2 cellular contexts compared by ENCODE assay signal in the genomic region with DNA sequence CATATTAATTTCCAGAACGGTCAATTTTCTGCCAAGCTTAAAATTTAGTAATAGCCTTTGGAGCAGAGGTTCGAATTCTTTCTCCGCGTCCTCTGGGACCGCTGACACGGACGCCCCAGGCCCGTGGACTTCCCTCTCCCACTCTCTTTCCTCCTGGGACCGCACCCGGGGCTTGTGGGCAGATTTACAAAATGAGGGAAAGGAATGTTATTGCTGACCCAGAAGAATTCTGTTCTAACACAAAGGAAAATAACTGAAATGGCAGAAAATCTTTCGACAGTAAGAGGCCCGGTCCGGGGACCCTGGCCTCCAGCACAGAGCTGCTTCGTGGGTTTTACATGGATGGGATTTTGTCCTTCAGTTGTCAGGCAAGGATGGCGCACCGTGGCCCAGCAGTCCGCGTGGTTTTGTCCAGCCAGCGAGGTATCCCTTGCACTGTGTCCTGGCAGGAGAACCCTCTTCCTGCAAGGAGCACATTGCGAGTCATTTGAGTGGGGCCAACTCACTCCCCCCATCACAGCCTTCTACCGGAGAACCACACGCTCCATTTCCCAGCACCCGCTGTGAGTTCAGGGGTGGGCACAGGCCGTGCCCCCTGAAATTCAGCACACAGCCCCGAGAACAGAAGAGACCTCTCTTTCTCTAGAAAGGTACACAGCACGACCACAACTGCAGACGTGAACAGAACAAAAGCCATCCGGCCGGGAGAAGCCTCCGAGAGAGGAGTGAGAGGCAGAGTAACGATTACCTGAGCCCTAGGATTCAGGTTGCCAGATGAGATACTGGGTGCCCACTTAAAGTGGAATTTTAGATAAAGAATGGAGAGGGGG.
TF ChIP-seq lines count a peak whose summit lies in the region.

No MANE protein-coding gene starts in this region.

TF ChIP-seq in GM23338, 12 proteins besides CTCF, POLR2A, EP300 and RAD21 (continues in another document):
- TF ChIP-seq, protein P1, sequence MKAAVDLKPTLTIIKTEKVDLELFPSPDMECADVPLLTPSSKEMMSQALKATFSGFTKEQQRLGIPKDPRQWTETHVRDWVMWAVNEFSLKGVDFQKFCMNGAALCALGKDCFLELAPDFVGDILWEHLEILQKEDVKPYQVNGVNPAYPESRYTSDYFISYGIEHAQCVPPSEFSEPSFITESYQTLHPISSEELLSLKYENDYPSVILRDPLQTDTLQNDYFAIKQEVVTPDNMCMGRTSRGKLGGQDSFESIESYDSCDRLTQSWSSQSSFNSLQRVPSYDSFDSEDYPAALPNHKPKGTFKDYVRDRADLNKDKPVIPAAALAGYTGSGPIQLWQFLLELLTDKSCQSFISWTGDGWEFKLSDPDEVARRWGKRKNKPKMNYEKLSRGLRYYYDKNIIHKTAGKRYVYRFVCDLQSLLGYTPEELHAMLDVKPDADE (IDR thresholded peaks at IDR 0.05): no peak
- TF ChIP-seq, protein P2, sequence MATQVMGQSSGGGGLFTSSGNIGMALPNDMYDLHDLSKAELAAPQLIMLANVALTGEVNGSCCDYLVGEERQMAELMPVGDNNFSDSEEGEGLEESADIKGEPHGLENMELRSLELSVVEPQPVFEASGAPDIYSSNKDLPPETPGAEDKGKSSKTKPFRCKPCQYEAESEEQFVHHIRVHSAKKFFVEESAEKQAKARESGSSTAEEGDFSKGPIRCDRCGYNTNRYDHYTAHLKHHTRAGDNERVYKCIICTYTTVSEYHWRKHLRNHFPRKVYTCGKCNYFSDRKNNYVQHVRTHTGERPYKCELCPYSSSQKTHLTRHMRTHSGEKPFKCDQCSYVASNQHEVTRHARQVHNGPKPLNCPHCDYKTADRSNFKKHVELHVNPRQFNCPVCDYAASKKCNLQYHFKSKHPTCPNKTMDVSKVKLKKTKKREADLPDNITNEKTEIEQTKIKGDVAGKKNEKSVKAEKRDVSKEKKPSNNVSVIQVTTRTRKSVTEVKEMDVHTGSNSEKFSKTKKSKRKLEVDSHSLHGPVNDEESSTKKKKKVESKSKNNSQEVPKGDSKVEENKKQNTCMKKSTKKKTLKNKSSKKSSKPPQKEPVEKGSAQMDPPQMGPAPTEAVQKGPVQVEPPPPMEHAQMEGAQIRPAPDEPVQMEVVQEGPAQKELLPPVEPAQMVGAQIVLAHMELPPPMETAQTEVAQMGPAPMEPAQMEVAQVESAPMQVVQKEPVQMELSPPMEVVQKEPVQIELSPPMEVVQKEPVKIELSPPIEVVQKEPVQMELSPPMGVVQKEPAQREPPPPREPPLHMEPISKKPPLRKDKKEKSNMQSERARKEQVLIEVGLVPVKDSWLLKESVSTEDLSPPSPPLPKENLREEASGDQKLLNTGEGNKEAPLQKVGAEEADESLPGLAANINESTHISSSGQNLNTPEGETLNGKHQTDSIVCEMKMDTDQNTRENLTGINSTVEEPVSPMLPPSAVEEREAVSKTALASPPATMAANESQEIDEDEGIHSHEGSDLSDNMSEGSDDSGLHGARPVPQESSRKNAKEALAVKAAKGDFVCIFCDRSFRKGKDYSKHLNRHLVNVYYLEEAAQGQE (IDR thresholded peaks at IDR 0.05; ENCODE audit: unreplicated experiment): no peak
- TF ChIP-seq NANOG (IDR thresholded peaks at IDR 0.05; ENCODE audit: borderline replicate concordance) (no peak), POLR2AphosphoS5 (IDR thresholded peaks at IDR 0.05; ENCODE audit: low read depth) (no peak), ZNF331 (CRISPR knock-in tag; IDR thresholded peaks at IDR 0.05; ENCODE audit: low read depth) (no peak), JUNB (IDR thresholded peaks at IDR 0.05; ENCODE audit: unreplicated experiment) (no peak), CREB1 (CRISPR knock-in tag; IDR thresholded peaks at IDR 0.05; ENCODE audit: low read depth) (no peak), STAT1 (IDR thresholded peaks at IDR 0.05; ENCODE audit: unreplicated experiment) (no peak), EZH2phosphoT487 (IDR thresholded peaks at IDR 0.05; ENCODE audit: unreplicated experiment) (no peak), EZH2 (IDR thresholded peaks at IDR 0.05; ENCODE audit: low read depth, unreplicated experiment) (no peak)

TF ChIP-seq in HepG2, 621 proteins besides CTCF, POLR2A, EP300 and RAD21 (continued from another document):
- TF ChIP-seq, protein P3, sequence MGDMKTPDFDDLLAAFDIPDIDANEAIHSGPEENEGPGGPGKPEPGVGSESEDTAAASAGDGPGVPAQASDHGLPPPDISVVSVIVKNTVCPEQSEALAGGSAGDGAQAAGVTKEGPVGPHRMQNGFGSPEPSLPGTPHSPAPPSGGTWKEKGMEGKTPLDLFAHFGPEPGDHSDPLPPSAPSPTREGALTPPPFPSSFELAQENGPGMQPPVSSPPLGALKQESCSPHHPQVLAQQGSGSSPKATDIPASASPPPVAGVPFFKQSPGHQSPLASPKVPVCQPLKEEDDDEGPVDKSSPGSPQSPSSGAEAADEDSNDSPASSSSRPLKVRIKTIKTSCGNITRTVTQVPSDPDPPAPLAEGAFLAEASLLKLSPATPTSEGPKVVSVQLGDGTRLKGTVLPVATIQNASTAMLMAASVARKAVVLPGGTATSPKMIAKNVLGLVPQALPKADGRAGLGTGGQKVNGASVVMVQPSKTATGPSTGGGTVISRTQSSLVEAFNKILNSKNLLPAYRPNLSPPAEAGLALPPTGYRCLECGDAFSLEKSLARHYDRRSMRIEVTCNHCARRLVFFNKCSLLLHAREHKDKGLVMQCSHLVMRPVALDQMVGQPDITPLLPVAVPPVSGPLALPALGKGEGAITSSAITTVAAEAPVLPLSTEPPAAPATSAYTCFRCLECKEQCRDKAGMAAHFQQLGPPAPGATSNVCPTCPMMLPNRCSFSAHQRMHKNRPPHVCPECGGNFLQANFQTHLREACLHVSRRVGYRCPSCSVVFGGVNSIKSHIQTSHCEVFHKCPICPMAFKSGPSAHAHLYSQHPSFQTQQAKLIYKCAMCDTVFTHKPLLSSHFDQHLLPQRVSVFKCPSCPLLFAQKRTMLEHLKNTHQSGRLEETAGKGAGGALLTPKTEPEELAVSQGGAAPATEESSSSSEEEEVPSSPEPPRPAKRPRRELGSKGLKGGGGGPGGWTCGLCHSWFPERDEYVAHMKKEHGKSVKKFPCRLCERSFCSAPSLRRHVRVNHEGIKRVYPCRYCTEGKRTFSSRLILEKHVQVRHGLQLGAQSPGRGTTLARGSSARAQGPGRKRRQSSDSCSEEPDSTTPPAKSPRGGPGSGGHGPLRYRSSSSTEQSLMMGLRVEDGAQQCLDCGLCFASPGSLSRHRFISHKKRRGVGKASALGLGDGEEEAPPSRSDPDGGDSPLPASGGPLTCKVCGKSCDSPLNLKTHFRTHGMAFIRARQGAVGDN (CRISPR knock-in tag; IDR thresholded peaks at IDR 0.05): peak; percentile 10; the same call in 1 of the 2 replicates
- TF ChIP-seq NKX3-1 (CRISPR knock-in tag; IDR thresholded peaks at IDR 0.05) (no peak), ZNF839 (CRISPR knock-in tag; IDR thresholded peaks at IDR 0.05; ENCODE audit: borderline replicate concordance) (no peak), MAFF (IDR thresholded peaks at IDR 0.05; ENCODE audit: low read depth, low read length) (peak; percentile 52; the same call in 1 of the 2 replicates)
- TF ChIP-seq, protein P4, sequence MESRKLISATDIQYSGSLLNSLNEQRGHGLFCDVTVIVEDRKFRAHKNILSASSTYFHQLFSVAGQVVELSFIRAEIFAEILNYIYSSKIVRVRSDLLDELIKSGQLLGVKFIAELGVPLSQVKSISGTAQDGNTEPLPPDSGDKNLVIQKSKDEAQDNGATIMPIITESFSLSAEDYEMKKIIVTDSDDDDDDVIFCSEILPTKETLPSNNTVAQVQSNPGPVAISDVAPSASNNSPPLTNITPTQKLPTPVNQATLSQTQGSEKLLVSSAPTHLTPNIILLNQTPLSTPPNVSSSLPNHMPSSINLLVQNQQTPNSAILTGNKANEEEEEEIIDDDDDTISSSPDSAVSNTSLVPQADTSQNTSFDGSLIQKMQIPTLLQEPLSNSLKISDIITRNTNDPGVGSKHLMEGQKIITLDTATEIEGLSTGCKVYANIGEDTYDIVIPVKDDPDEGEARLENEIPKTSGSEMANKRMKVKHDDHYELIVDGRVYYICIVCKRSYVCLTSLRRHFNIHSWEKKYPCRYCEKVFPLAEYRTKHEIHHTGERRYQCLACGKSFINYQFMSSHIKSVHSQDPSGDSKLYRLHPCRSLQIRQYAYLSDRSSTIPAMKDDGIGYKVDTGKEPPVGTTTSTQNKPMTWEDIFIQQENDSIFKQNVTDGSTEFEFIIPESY (CRISPR knock-in tag; IDR thresholded peaks at IDR 0.05): peak; percentile 87
- TF ChIP-seq, protein P5, sequence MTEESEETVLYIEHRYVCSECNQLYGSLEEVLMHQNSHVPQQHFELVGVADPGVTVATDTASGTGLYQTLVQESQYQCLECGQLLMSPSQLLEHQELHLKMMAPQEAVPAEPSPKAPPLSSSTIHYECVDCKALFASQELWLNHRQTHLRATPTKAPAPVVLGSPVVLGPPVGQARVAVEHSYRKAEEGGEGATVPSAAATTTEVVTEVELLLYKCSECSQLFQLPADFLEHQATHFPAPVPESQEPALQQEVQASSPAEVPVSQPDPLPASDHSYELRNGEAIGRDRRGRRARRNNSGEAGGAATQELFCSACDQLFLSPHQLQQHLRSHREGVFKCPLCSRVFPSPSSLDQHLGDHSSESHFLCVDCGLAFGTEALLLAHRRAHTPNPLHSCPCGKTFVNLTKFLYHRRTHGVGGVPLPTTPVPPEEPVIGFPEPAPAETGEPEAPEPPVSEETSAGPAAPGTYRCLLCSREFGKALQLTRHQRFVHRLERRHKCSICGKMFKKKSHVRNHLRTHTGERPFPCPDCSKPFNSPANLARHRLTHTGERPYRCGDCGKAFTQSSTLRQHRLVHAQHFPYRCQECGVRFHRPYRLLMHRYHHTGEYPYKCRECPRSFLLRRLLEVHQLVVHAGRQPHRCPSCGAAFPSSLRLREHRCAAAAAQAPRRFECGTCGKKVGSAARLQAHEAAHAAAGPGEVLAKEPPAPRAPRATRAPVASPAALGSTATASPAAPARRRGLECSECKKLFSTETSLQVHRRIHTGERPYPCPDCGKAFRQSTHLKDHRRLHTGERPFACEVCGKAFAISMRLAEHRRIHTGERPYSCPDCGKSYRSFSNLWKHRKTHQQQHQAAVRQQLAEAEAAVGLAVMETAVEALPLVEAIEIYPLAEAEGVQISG (CRISPR knock-in tag; IDR thresholded peaks at IDR 0.05): no peak
